ENCODE assay signal across 16 cellular contexts in genomic region chr2:199100326-199101110, GRCh38.
A peak's percentile ranks its signal among the peaks of the same experiment; 100 is the strongest.
DNase-seq lines count a peak whose midpoint lies in the region; ATAC-seq, FAIRE-seq and TF ChIP-seq lines count a peak whose summit lies in the region.
"Had no signal": no experiment of that assay in that cellular context is flagged by ENCODE, and none has a peak within 500 bp of the region (broad histone marks: within the 10 kb centered on the region; RNA-seq: fewer than 3 reads in every experiment).

No MANE protein-coding gene starts in this region.

- no peak overlapping the region for H3K4me3 ChIP-seq in fibroblast of lung (replicated peaks in 1 of 4; ENCODE audit: control extremely low read depth in 1 of 4, insufficient read depth in 1 of 4, low read depth in 3 of 4, low read length in 4 of 4)
- no peak overlapping the region for H3K4me3 ChIP-seq in upper lobe of right lung
- H3K4me3 ChIP-seq in lower lobe of right lung = no peak overlapping the region
- H3K4me3 ChIP-seq: esophagus squamous epithelium, PC-9 had no signal

- H3K79me2 ChIP-seq in fibroblast of lung (ENCODE audit: control insufficient read depth, insufficient read depth, low read length) = no peaks in the 10 kb centered on the region

- H3K9me3 ChIP-seq in fibroblast of lung (ENCODE audit: control insufficient read depth, insufficient read depth, low read depth, low read length) (no peaks in the 10 kb centered on the region), upper lobe of right lung (no peaks in the 10 kb centered on the region), lower lobe of right lung (no peaks in the 10 kb centered on the region)
- H3K9me3 ChIP-seq: esophagus squamous epithelium had no signal

- no peak for FAIRE-seq in RCC 7860 (lab: Jason Lieb, UNC)
- FAIRE-seq: colon, HepG2 had no signal

- TF ChIP-seq CTCF in fibroblast of lung (conservative IDR thresholded peaks at IDR 0.05 in 1 of 2, IDR thresholded peaks at IDR 0.05 in 1 of 2; ENCODE audit: low read depth in 1 of 2, low read length in 2 of 2) = no peak
- no peak for TF ChIP-seq CTCF in upper lobe of right lung (IDR thresholded peaks at IDR 0.05)
- no peak for TF ChIP-seq CTCF in lower lobe of right lung (IDR thresholded peaks at IDR 0.05)

- H3K27me3 ChIP-seq in fibroblast of lung (ENCODE audit: control insufficient read depth, insufficient read depth, low read length) = no peaks in the 10 kb centered on the region
- no peaks in the 10 kb centered on the region for H3K27me3 ChIP-seq in upper lobe of right lung
- H3K27me3 ChIP-seq in lower lobe of right lung (ENCODE audit: low read depth) = no peaks in the 10 kb centered on the region
- H3K27me3 ChIP-seq: esophagus squamous epithelium had no signal

- H4K20me1 ChIP-seq in fibroblast of lung (ENCODE audit: control insufficient read depth, extremely low read depth, insufficient read depth, low read length) = no peaks in the 10 kb centered on the region

- H3K4me2 ChIP-seq in fibroblast of lung (ENCODE audit: extremely low read depth, insufficient read depth, low read length) = no peak overlapping the region
- H3K4me2 ChIP-seq: PC-9 had no signal

- DNase-seq in NCI-H2171 treated with DMSO at 0.1 percent for 48 hours (lab: John Stamatoyannopoulos, UW) (peak; percentile 39), NCI-H2171 (lab: John Stamatoyannopoulos, UW) (no peak), NCI-H345 (lab: John Stamatoyannopoulos, UW) (peak; percentile 49), fibroblast of lung (ENCODE audit: low read depth in 2 of 2) (peak; percentile 49 to 82), RCC 7860 (ENCODE audit: low spot score) (no peak), upper lobe of right lung (no peak), lower lobe of right lung (no peak)
- DNase-seq in activated CD8-positive, alpha-beta memory T cell treated with anti-CD3 and anti-CD28 coated beads, Interleukin-2, amount 50 U/mL, for 48 hours = no peak
- DNase-seq: activated naive CD8-positive, alpha-beta T cell treated with anti-CD3 and anti-CD28 coated beads, Interleukin-2, amount 10 ng/mL, durations not matched to agents 7 days and 5 days; esophagus squamous epithelium; NCI-H1436 treated with DMSO at 0.1 percent for 48 hours; PC-9; T-cell had no signal

- H3K4me1 ChIP-seq in fibroblast of lung (ENCODE audit: control insufficient read depth, extremely low read depth, insufficient read depth, low read length) = no peaks in the 10 kb centered on the region
- H3K4me1 ChIP-seq in upper lobe of right lung = no peaks in the 10 kb centered on the region
- H3K4me1 ChIP-seq in lower lobe of right lung = no peaks in the 10 kb centered on the region
- H3K4me1 ChIP-seq: esophagus squamous epithelium had no signal

- no peak overlapping the region for H2AFZ ChIP-seq in fibroblast of lung (ENCODE audit: low read length)
- H2AFZ ChIP-seq: PC-9 had no signal

- ATAC-seq in upper lobe of right lung = no peak
- ATAC-seq in lower lobe of right lung = no peak
- ATAC-seq: activated CD4-positive, CD25-positive, alpha-beta regulatory T cell treated with anti-CD3 and anti-CD28 coated beads, Interleukin-2, amount 50 U/mL, for 24 hours; HepG2; T-cell had no signal

- H3K27ac ChIP-seq in fibroblast of lung (ENCODE audit: insufficient read depth, low read length) (peak overlapping the region; percentile 49), upper lobe of right lung (no peak overlapping the region), lower lobe of right lung (no peak overlapping the region)
- H3K27ac ChIP-seq: esophagus squamous epithelium, PC-9 had no signal

- no peak overlapping the region for H3K9ac ChIP-seq in fibroblast of lung (ENCODE audit: insufficient read depth, low read length)

- intact Hi-C loops in upper lobe of right lung (cut with DNase I) (no loop called here), lower lobe of right lung (cut with DNase I) (no loop called here)

- H3K36me3 ChIP-seq in fibroblast of lung (ENCODE audit: control insufficient read depth, insufficient read depth, low read length) = no peaks in the 10 kb centered on the region
- no peaks in the 10 kb centered on the region for H3K36me3 ChIP-seq in upper lobe of right lung
- H3K36me3 ChIP-seq in lower lobe of right lung = no peaks in the 10 kb centered on the region
- H3K36me3 ChIP-seq: esophagus squamous epithelium had no signal

Comparison
In these comparisons a context has a peak if more than half of its experiments do, and no peak if none do; other contexts are left out.
1. DNase-seq: peak in NCI-H2171 treated with DMSO at 0.1 percent for 48 hours (single experiment), NCI-H345 (single experiment) and fibroblast of lung (2 of 2); none in NCI-H2171 (single experiment), RCC 7860 (single experiment), upper lobe of right lung (single experiment), lower lobe of right lung (single experiment) and activated CD8-positive, alpha-beta memory T cell treated with anti-CD3 and anti-CD28 coated beads, Interleukin-2, amount 50 U/mL, for 48 hours (single experiment).